ENCODE assay signal across 18 cellular contexts in the genomic region with DNA sequence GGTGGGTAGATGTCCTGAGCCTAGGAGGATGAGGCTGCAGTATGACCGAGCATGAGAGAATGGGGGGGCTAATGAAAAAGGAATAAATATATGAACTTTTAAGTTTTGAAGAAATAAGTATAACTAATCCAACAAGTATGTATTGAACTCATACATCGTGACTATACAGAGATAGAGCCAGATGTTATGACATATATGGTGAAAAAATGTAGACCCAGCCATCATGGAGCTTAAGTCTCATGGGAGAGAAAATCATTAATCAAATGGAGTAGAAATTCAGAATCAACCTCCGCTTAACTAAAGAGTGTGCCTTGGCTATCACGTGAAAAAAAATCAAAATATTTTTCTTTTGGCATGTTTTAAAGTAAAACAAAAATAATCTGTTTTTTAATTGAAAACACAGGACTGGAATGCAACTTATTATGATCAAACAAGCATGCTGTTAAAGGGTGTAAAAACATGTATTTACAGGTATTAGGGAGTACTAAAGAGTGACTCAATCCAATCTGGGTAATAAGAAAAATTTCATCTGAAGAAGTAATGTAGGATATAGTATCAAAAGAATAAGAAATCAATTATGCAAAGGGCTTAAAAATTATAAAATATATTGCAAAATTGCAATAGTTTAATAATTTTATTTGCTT.
"Had no signal": no experiment of that assay in that cellular context is flagged by ENCODE, and none has a peak within 500 bp of the region (broad histone marks: within the 10 kb centered on the region; RNA-seq: fewer than 3 reads in every experiment).

No MANE protein-coding gene starts in this region.

- H3K4me3 Mint-ChIP-seq: dendritic cell treated with granulocyte-macrophage colony-stimulating factor and Interleukin-4, amounts not matched to agents 40 ng/mL and 50 ng/mL, for 4 days; effector memory CD8-positive, alpha-beta T cell; naive thymus-derived CD4-positive, alpha-beta T cell; nephron progenitor cell; stimulated activated naive B cell treated with anti-CD40 and anti-IgM and Interleukin-4, amounts not matched to agents 10 μg/mL and 1 μg/mL and 100 μg/mL, for 72 hours; stimulated activated naive CD8-positive, alpha-beta T cell treated with anti-CD3 and anti-CD28 coated beads, Interleukin-15, amount 100 ng/mL, for 72 hours had no signal

- H3K27me3 Mint-ChIP-seq: dendritic cell treated with granulocyte-macrophage colony-stimulating factor and Interleukin-4, amounts not matched to agents 40 ng/mL and 50 ng/mL, for 4 days; effector memory CD8-positive, alpha-beta T cell; naive thymus-derived CD4-positive, alpha-beta T cell; stimulated activated naive B cell treated with anti-CD40 and anti-IgM and Interleukin-4, amounts not matched to agents 10 μg/mL and 1 μg/mL and 100 μg/mL, for 72 hours; stimulated activated naive CD8-positive, alpha-beta T cell treated with anti-CD3 and anti-CD28 coated beads, Interleukin-15, amount 100 ng/mL, for 72 hours had no signal

- H3K4me3 ChIP-seq: hepatocyte, skin epidermis, testis, transverse colon had no signal

- H3K4me1 Mint-ChIP-seq: naive thymus-derived CD4-positive, alpha-beta T cell; nephron progenitor cell; stimulated activated naive B cell treated with anti-CD40 and anti-IgM and Interleukin-4, amounts not matched to agents 10 μg/mL and 1 μg/mL and 100 μg/mL, for 72 hours; stimulated activated naive CD8-positive, alpha-beta T cell treated with anti-CD3 and anti-CD28 coated beads, Interleukin-15, amount 100 ng/mL, for 72 hours had no signal

- FAIRE-seq: endothelial cell of umbilical vein had no signal

- ATAC-seq: effector memory CD8-positive, alpha-beta T cell; naive thymus-derived CD4-positive, alpha-beta T cell; sciatic nerve; stimulated activated naive B cell treated with anti-CD40 and anti-IgM and Interleukin-4, amounts not matched to agents 10 μg/mL and 1 μg/mL and 100 μg/mL, for 72 hours; stimulated activated naive CD8-positive, alpha-beta T cell treated with anti-CD3 and anti-CD28 coated beads, Interleukin-15, amount 100 ng/mL, for 72 hours had no signal

- H3K36me3 Mint-ChIP-seq: naive thymus-derived CD4-positive, alpha-beta T cell; stimulated activated naive B cell treated with anti-CD40 and anti-IgM and Interleukin-4, amounts not matched to agents 10 μg/mL and 1 μg/mL and 100 μg/mL, for 72 hours had no signal

- H3K27ac Mint-ChIP-seq: dendritic cell treated with granulocyte-macrophage colony-stimulating factor and Interleukin-4, amounts not matched to agents 40 ng/mL and 50 ng/mL, for 4 days; effector memory CD8-positive, alpha-beta T cell; naive thymus-derived CD4-positive, alpha-beta T cell; nephron progenitor cell; stimulated activated naive B cell treated with anti-CD40 and anti-IgM and Interleukin-4, amounts not matched to agents 10 μg/mL and 1 μg/mL and 100 μg/mL, for 72 hours; stimulated activated naive CD8-positive, alpha-beta T cell treated with anti-CD3 and anti-CD28 coated beads, Interleukin-15, amount 100 ng/mL, for 72 hours had no signal

- H3K9me3 Mint-ChIP-seq: dendritic cell treated with granulocyte-macrophage colony-stimulating factor and Interleukin-4, amounts not matched to agents 40 ng/mL and 50 ng/mL, for 4 days; nephron progenitor cell; stimulated activated naive CD8-positive, alpha-beta T cell treated with anti-CD3 and anti-CD28 coated beads, Interleukin-15, amount 100 ng/mL, for 72 hours had no signal

- DNase-seq: effector memory CD8-positive, alpha-beta T cell; head of caudate nucleus; kidney glomerular epithelial cell; mammary epithelial cell; naive thymus-derived CD4-positive, alpha-beta T cell; nephron progenitor cell; posterior cingulate gyrus; stimulated activated CD4-positive, alpha-beta T cell treated with anti-CD3 and anti-CD28 coated beads, Interleukin-2, amount 100 ng/mL, for 24 hours; stimulated activated CD4-positive, alpha-beta T cell treated with anti-CD3 and anti-CD28 coated beads, Interleukin-4, amount 100 ng/mL, for 4 hours; stimulated activated naive B cell treated with anti-CD40 and anti-IgM and Interleukin-4, amounts not matched to agents 10 μg/mL and 1 μg/mL and 100 μg/mL, for 72 hours; stimulated activated naive CD8-positive, alpha-beta T cell treated with anti-CD3 and anti-CD28 coated beads, Interleukin-15, amount 100 ng/mL, for 72 hours; testis; transverse colon had no signal
